12 cellular contexts compared by ENCODE assay signal in genomic region chr10:88473989-88474883, GRCh38.
DNase-seq lines count a peak whose midpoint lies in the region; ATAC-seq and TF ChIP-seq lines count a peak whose summit lies in the region.
"Had no signal": no experiment of that assay in that cellular context is flagged by ENCODE, and none has a peak within 500 bp of the region (broad histone marks: within the 10 kb centered on the region; RNA-seq: fewer than 3 reads in every experiment).

No MANE protein-coding gene starts in this region.

- intact Hi-C loops in left lung (cut with DNase I), result no loop called here

- H3K36me3 ChIP-seq in left lung (no peaks in the 10 kb centered on the region), endodermal cell (ENCODE audit: control insufficient read depth, insufficient read depth, low read length) (no peaks in the 10 kb centered on the region)
- H3K36me3 ChIP-seq: neural progenitor cell, suprapubic skin had no signal

- H3K4me3 ChIP-seq in left lung, result no peak overlapping the region
- H3K4me3 ChIP-seq in endodermal cell (ENCODE audit: low read length), result no peak overlapping the region
- H3K4me3 ChIP-seq: neural progenitor cell, suprapubic skin had no signal

- no peak overlapping the region for H3K9ac ChIP-seq in endodermal cell (ENCODE audit: extremely low read depth, low read length, poor library complexity, severe bottlenecking)
- H3K9ac ChIP-seq: neural progenitor cell had no signal

- H3K9me3 ChIP-seq in left lung, result no peaks in the 10 kb centered on the region
- peaks cover 5% of the 10 kb centered on the region for H3K9me3 ChIP-seq in endodermal cell (ENCODE audit: control insufficient read depth, low read length)
- H3K9me3 ChIP-seq: suprapubic skin had no signal

- peak overlapping the region; percentile 55 for H3K27ac ChIP-seq in VCaP
- H3K27ac ChIP-seq in left lung, result peak overlapping the region in 1 of 2 donors; percentile 22
- H3K27ac ChIP-seq in endodermal cell (ENCODE audit: low read depth, low read length), result no peak overlapping the region
- H3K27ac ChIP-seq: neural progenitor cell, suprapubic skin had no signal

- no peaks in the 10 kb centered on the region for H3K27me3 Mint-ChIP-seq in endodermal cell (ENCODE audit: insufficient read depth)
- no peaks in the 10 kb centered on the region for H3K27me3 Mint-ChIP-seq in activated naive CD8-positive, alpha-beta T cell treated with anti-CD3 and anti-CD28 coated beads, Interleukin-2, amount 50 U/mL, for 24 hours

- DNase-seq in D341Med (ENCODE audit: low spot score) (peak; percentile 9), NCI-H1105 treated with DMSO at 0.1 percent for 48 hours (lab: John Stamatoyannopoulos, UW) (peak; percentile 95), left lung (peak in 1 of 2 donors; percentile 54), endodermal cell (no peak), activated gamma-delta T cell treated with Interleukin-2 at 50 U/mL for 16 hours (no peak)
- DNase-seq in activated naive CD8-positive, alpha-beta T cell treated with anti-CD3 and anti-CD28 coated beads, Interleukin-2, amount 50 U/mL, for 24 hours, result no peak
- DNase-seq: activated naive CD4-positive, alpha-beta T cell treated with anti-CD3 and anti-CD28 coated beads, Interleukin-2, amount 10 ng/mL, durations not matched to agents 7 days and 5 days; SHP77 had no signal

- WGBS in endodermal cell (ENCODE audit: insufficient coverage in 1 of 2, insufficient read length in 1 of 2), 2 experiments, result 97% methylated on average over 2 of the region's 2 CpGs; no CpG with 5 or more reads in 1 of the 2 experiments

- no peaks in the 10 kb centered on the region for H3K4me1 Mint-ChIP-seq in endodermal cell
- no peaks in the 10 kb centered on the region for H3K4me1 Mint-ChIP-seq in activated naive CD8-positive, alpha-beta T cell treated with anti-CD3 and anti-CD28 coated beads, Interleukin-2, amount 50 U/mL, for 24 hours
- H3K4me1 Mint-ChIP-seq: activated naive CD4-positive, alpha-beta T cell treated with anti-CD3 and anti-CD28 coated beads, Interleukin-2, amount 10 ng/mL, durations not matched to agents 7 days and 5 days; neural progenitor cell had no signal

- no peaks in the 10 kb centered on the region for H3K36me3 Mint-ChIP-seq in endodermal cell (ENCODE audit: low read depth)
- H3K36me3 Mint-ChIP-seq in activated naive CD8-positive, alpha-beta T cell treated with anti-CD3 and anti-CD28 coated beads, Interleukin-2, amount 50 U/mL, for 24 hours (ENCODE audit: low read depth), result no peaks in the 10 kb centered on the region
- H3K36me3 Mint-ChIP-seq: activated naive CD4-positive, alpha-beta T cell treated with anti-CD3 and anti-CD28 coated beads, Interleukin-2, amount 10 ng/mL, durations not matched to agents 7 days and 5 days; neural progenitor cell had no signal

- ATAC-seq in left lung, result peak; percentile 79
- no peak for ATAC-seq in HG03108 (IDR thresholded peaks at IDR 0.05; ENCODE audit: unreplicated experiment)
- no peak for ATAC-seq in activated naive CD8-positive, alpha-beta T cell treated with anti-CD3 and anti-CD28 coated beads, Interleukin-2, amount 50 U/mL, for 24 hours

- H3K4me3 Mint-ChIP-seq in endodermal cell, result no peak overlapping the region
- no peak overlapping the region for H3K4me3 Mint-ChIP-seq in activated naive CD8-positive, alpha-beta T cell treated with anti-CD3 and anti-CD28 coated beads, Interleukin-2, amount 50 U/mL, for 24 hours
- H3K4me3 Mint-ChIP-seq: activated naive CD4-positive, alpha-beta T cell treated with anti-CD3 and anti-CD28 coated beads, Interleukin-2, amount 10 ng/mL, durations not matched to agents 7 days and 5 days; neural progenitor cell had no signal

- H3K4me1 ChIP-seq in left lung (peaks cover 0 to 9% of the 10 kb centered on the region in 2 donors), endodermal cell (ENCODE audit: control insufficient read depth, insufficient read depth, low read length) (no peaks in the 10 kb centered on the region)

- H3K27me3 ChIP-seq in left lung, result no peaks in the 10 kb centered on the region
- no peaks in the 10 kb centered on the region for H3K27me3 ChIP-seq in endodermal cell (ENCODE audit: control insufficient read depth, insufficient read depth, low read length, poor library complexity, severe bottlenecking)
- H3K27me3 ChIP-seq: neural progenitor cell, suprapubic skin had no signal

- no peak for TF ChIP-seq CTCF in VCaP (conservative IDR thresholded peaks at IDR 0.05)
- no peak for TF ChIP-seq CTCF in left lung (IDR thresholded peaks at IDR 0.05)
- no peak for TF ChIP-seq CTCF in endodermal cell (conservative IDR thresholded peaks at IDR 0.05)

- no peak overlapping the region for H3K27ac Mint-ChIP-seq in endodermal cell
- H3K27ac Mint-ChIP-seq in activated naive CD8-positive, alpha-beta T cell treated with anti-CD3 and anti-CD28 coated beads, Interleukin-2, amount 50 U/mL, for 24 hours, result no peak overlapping the region
- H3K27ac Mint-ChIP-seq: activated naive CD4-positive, alpha-beta T cell treated with anti-CD3 and anti-CD28 coated beads, Interleukin-2, amount 10 ng/mL, durations not matched to agents 7 days and 5 days; neural progenitor cell had no signal

- peaks cover 7% of the 10 kb centered on the region for H3K9me3 Mint-ChIP-seq in endodermal cell
- H3K9me3 Mint-ChIP-seq in activated naive CD8-positive, alpha-beta T cell treated with anti-CD3 and anti-CD28 coated beads, Interleukin-2, amount 50 U/mL, for 24 hours, result no peaks in the 10 kb centered on the region
- H3K9me3 Mint-ChIP-seq: activated naive CD4-positive, alpha-beta T cell treated with anti-CD3 and anti-CD28 coated beads, Interleukin-2, amount 10 ng/mL, durations not matched to agents 7 days and 5 days; neural progenitor cell had no signal

Comparison
In these comparisons a context has a peak if more than half of its experiments do, and no peak if none do; other contexts are left out.
1. DNase-seq: peak in D341Med (single experiment) and NCI-H1105 treated with DMSO at 0.1 percent for 48 hours (single experiment); none in endodermal cell (single experiment), activated naive CD8-positive, alpha-beta T cell treated with anti-CD3 and anti-CD28 coated beads, Interleukin-2, amount 50 U/mL, for 24 hours (single experiment) and activated gamma-delta T cell treated with Interleukin-2 at 50 U/mL for 16 hours (single experiment).